ENCODE assay signal across 8 cellular contexts in genomic region chr6:28136585-28137457, GRCh38. TPM values are rescaled to one million over a fixed set of nuclear protein-coding genes. Genes with fewer than 3 reads are reported as not detected.
DNase-seq lines count a peak whose midpoint lies in the region; ATAC-seq and TF ChIP-seq lines count a peak whose summit lies in the region.

No MANE protein-coding gene starts in this region.

- no TSS peak for BruUV-seq in OCI-LY7 (replicated peaks; lab: Mats Ljungman, UMichigan)

- H3K79me2 ChIP-seq in OCI-LY7 (ENCODE audit: insufficient read depth, low read depth, low read length), result peaks cover 48% of the 10 kb centered on the region

- intact Hi-C loops in OCI-LY7 (cut with micrococcal nuclease; ENCODE audit: unreplicated experiment), result loop anchor here (1.0 to 2.0 kb wide), 4 partner anchors 13 to 115 kb away; partner anchors contain the start of genes ZKSCAN4, ZNF165 and ZSCAN16
- intact Hi-C loops in mucosa of descending colon (cut with DNase I, micrococcal nuclease), result loop anchor here (10.0 kb wide), 1 partner anchor 218 kb away; no protein-coding TSS in a partner anchor

- H3K9me3 ChIP-seq in HUES64 (ENCODE audit: insufficient read depth, low read depth, low read length), result no peaks in the 10 kb centered on the region
- H3K9me3 ChIP-seq in OCI-LY7 (ENCODE audit: low read length), result no peaks in the 10 kb centered on the region
- no peaks in the 10 kb centered on the region for H3K9me3 ChIP-seq in mucosa of descending colon

- WGBS in HUES64, result under 1% methylated on average over 57 of the region's 57 CpGs

- in situ Hi-C loops in Caki2 (cut with HindIII; ENCODE audit: low pct_unique_long_range_greater_than_20kb, low sequenced_read_pairs), result no loop called here

- ATAC-seq in GM21447 (IDR thresholded peaks at IDR 0.05; ENCODE audit: unreplicated experiment) (peak; percentile 47), mucosa of descending colon (peak; percentile 85)

- H3K4me3 ChIP-seq in HUES64 (ENCODE audit: low read length) (peak overlapping the region; percentile 87), OCI-LY7 (ENCODE audit: low read depth, low read length, poor library complexity, severe bottlenecking) (peak overlapping the region; percentile 94), mucosa of descending colon (peak overlapping the region; percentile 43)

- H3K9ac ChIP-seq in HUES64 (ENCODE audit: low read depth, low read length), result peak overlapping the region; percentile 93

- no peak for TF ChIP-seq CTCF in OCI-LY7 (conservative IDR thresholded peaks at IDR 0.05; ENCODE audit: low read length)
- no peak for TF ChIP-seq CTCF in mucosa of descending colon (IDR thresholded peaks at IDR 0.05)

- peaks cover 29% of the 10 kb centered on the region; the same call in 1 of the 2 replicates for H3K27me3 ChIP-seq in HUES64 (ENCODE audit: insufficient read depth, low read length)

- peak overlapping the region; percentile 96 for H2AFZ ChIP-seq in OCI-LY7 (ENCODE audit: low read length)

- DNase-seq in Caki2 (ENCODE audit: low read depth) (peak; percentile 83), OCI-LY7 (ENCODE audit: low spot score) (peak; percentile 94), activated T-cell treated with anti-CD3 and anti-CD28 coated beads for 48 hours (ENCODE audit: low read depth) (peak; percentile 73), epithelial cell of prostate (ENCODE audit: low read depth, low spot score) (peak; percentile 40), mucosa of descending colon (peak; percentile 88 to 89 (median 88))
- DNase-seq in stimulated activated CD8-positive, alpha-beta memory T cell treated with anti-CD3 and anti-CD28 coated beads, Interleukin-4, amount 100 ng/mL, for 1 hour (ENCODE audit: low read depth in 2 of 2, low spot score in 1 of 2), result peak; percentile 65 to 66

- H3K4me1 ChIP-seq in HUES64 (ENCODE audit: insufficient read depth, low read length), result peaks cover 15% of the 10 kb centered on the region
- H3K4me1 ChIP-seq in OCI-LY7 (ENCODE audit: insufficient read depth, low read length, poor library complexity, severe bottlenecking), result peaks cover 60% of the 10 kb centered on the region
- peaks cover 10% of the 10 kb centered on the region for H3K4me1 ChIP-seq in mucosa of descending colon (ENCODE audit: low read depth)

- H3K9me2 ChIP-seq in OCI-LY7 (ENCODE audit: insufficient read depth, low read length), result no peaks in the 10 kb centered on the region

- H3K36me3 ChIP-seq in HUES64 (ENCODE audit: insufficient read depth, low read length) (peaks cover 10% of the 10 kb centered on the region), OCI-LY7 (ENCODE audit: insufficient read depth, low read length) (peaks cover 25% of the 10 kb centered on the region; the same call in 1 of the 2 replicates), mucosa of descending colon (ENCODE audit: low read depth) (no peaks in the 10 kb centered on the region)

- H3K27ac ChIP-seq in HUES64 (ENCODE audit: low read depth, low read length) (peak overlapping the region; percentile 82), OCI-LY7 (ENCODE audit: low read depth, low read length, poor library complexity, severe bottlenecking) (peak overlapping the region; percentile 91), epithelial cell of prostate (peak overlapping the region; percentile 70)

- CTCF ChIA-PET in OCI-LY7 (lab: Charles Lee; ENCODE audit: unreplicated experiment), result no interaction called here

- H3K4me2 ChIP-seq in OCI-LY7 (ENCODE audit: low read length), result peak overlapping the region; percentile 75

- POLR2A ChIA-PET in OCI-LY7 (lab: Charles Lee), result interaction anchor here (0.6 to 8.6 kb wide), 9 partner anchors 12 to 1616 kb away, joined by 3 to 64 read pairs (median 3); partner anchors contain the start of genes ZKSCAN4, ZSCAN16 and ZSCAN26

- peaks cover 4% of the 10 kb centered on the region; the same call in 1 of the 2 replicates for H4K20me1 ChIP-seq in OCI-LY7 (ENCODE audit: insufficient read depth, low read length)

RNA-seq across cellular contexts. Expression of gene ZKSCAN8, which starts 4.9 kb away (rescaled TPM):
- total RNA-seq in Caki2 (2014; rRNA removed; shearing (Covaris generic); ENCODE audit: low replicate concordance), result 6.9 TPM in 2 replicates
- polyA plus RNA-seq in HUES64 (2013, experiment 1 of 2), result 12.0 TPM
- 15.9 TPM for polyA plus RNA-seq in HUES64 (2013, experiment 2 of 2)
- 16.6 and 20.7 TPM in 2 replicates for total RNA-seq in OCI-LY7 (2014; rRNA removed; shearing (Covaris generic))
- total RNA-seq in OCI-LY7 (2022) (22.3 and 25.1 TPM in 2 replicates), mucosa of descending colon (10 to 100 TPM; 11.6 to 26.7 (median 16.6) TPM)

RNA-seq across cellular contexts. Expression of gene ZSCAN16, which starts 12.4 kb away (rescaled TPM):
- 0.88 and 4.8 TPM in 2 replicates for total RNA-seq in Caki2 (2014; rRNA removed; shearing (Covaris generic); ENCODE audit: low replicate concordance)
- 3.8 TPM for polyA plus RNA-seq in HUES64 (2013, experiment 1 of 2)
- polyA plus RNA-seq in HUES64 (2013, experiment 2 of 2), result 4.6 TPM
- 8.6 and 10.8 TPM in 2 replicates for total RNA-seq in OCI-LY7 (2014; rRNA removed; shearing (Covaris generic))
- total RNA-seq in OCI-LY7 (2022) (7.6 and 8.4 TPM in 2 replicates), mucosa of descending colon (1 to 10 TPM; 7.4 to 9.5 (median 8.3) TPM)

RNA-seq across cellular contexts. Expression of gene ZNF165, which starts 56.5 kb away (rescaled TPM):
- 2.1 and 2.4 TPM in 2 replicates for total RNA-seq in Caki2 (2014; rRNA removed; shearing (Covaris generic); ENCODE audit: low replicate concordance)
- polyA plus RNA-seq in HUES64 (2013, experiment 1 of 2), result 4.4 TPM
- polyA plus RNA-seq in HUES64 (2013, experiment 2 of 2), result 4.4 TPM
- 2.6 and 4.9 TPM in 2 replicates for total RNA-seq in OCI-LY7 (2014; rRNA removed; shearing (Covaris generic))
- 3.1 and 3.2 TPM in 2 replicates for total RNA-seq in OCI-LY7 (2022)
- 1 to 10 TPM; 3.9 to 7.1 (median 4.0) TPM for total RNA-seq in mucosa of descending colon

Comparison
In these comparisons a context has a peak if more than half of its experiments do, and no peak if none do; other contexts are left out.
1. Peak in every context shown above with its lines: DNase-seq, ATAC-seq, H3K4me3 ChIP-seq and H3K27ac ChIP-seq.
2. DNase-seq: peak in every context shown above with its lines; median percentile 94 in OCI-LY7; 88 in mucosa of descending colon; 83 in Caki2; 73 in activated T-cell treated with anti-CD3 and anti-CD28 coated beads for 48 hours; 66 in stimulated activated CD8-positive, alpha-beta memory T cell treated with anti-CD3 and anti-CD28 coated beads, Interleukin-4, amount 100 ng/mL, for 1 hour; 40 in epithelial cell of prostate.
3. H3K4me3 ChIP-seq: peak in every context shown above with its lines; median percentile 94 in OCI-LY7; 87 in HUES64; 43 in mucosa of descending colon.